ENCODE assay signal across 1 cellular context in the genomic region with DNA sequence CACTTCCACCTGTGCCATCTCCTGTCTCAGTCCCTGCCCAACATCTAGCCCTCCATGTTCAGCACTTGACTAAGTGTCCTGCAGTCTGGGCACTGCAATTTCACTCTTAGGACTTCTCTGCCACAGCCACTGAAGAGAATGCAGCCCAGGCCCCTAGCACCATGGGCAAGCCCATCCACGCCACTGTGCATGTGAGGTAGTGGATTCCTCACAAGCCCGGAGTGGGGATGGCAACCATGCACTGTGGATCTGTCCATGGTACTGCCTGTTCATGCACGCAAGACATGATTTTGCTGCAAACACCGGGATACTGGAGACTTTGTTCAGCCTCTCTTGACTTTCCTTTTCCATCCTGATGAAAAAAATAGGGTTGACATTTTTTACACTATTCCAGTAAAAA.
TF ChIP-seq lines count a peak whose summit lies in the region.

No MANE protein-coding gene starts in this region.

TF ChIP-seq in PFSK-1, 5 proteins besides CTCF, POLR2A, EP300 and RAD21 (continued from another document):
- TF ChIP-seq, protein P1, sequence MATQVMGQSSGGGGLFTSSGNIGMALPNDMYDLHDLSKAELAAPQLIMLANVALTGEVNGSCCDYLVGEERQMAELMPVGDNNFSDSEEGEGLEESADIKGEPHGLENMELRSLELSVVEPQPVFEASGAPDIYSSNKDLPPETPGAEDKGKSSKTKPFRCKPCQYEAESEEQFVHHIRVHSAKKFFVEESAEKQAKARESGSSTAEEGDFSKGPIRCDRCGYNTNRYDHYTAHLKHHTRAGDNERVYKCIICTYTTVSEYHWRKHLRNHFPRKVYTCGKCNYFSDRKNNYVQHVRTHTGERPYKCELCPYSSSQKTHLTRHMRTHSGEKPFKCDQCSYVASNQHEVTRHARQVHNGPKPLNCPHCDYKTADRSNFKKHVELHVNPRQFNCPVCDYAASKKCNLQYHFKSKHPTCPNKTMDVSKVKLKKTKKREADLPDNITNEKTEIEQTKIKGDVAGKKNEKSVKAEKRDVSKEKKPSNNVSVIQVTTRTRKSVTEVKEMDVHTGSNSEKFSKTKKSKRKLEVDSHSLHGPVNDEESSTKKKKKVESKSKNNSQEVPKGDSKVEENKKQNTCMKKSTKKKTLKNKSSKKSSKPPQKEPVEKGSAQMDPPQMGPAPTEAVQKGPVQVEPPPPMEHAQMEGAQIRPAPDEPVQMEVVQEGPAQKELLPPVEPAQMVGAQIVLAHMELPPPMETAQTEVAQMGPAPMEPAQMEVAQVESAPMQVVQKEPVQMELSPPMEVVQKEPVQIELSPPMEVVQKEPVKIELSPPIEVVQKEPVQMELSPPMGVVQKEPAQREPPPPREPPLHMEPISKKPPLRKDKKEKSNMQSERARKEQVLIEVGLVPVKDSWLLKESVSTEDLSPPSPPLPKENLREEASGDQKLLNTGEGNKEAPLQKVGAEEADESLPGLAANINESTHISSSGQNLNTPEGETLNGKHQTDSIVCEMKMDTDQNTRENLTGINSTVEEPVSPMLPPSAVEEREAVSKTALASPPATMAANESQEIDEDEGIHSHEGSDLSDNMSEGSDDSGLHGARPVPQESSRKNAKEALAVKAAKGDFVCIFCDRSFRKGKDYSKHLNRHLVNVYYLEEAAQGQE (IDR thresholded peaks at IDR 0.05; ENCODE audit: insufficient read depth in 1 of 2, low read depth in 2 of 2, low read length in 2 of 2), result peak; percentile 93 to 99
